ENCODE assay signal across 23 cellular contexts in genomic region chr19:49160450-49161189, GRCh38. TPM values are rescaled to one million over a fixed set of nuclear protein-coding genes. Genes with fewer than 3 reads are reported as not detected.
"Had no signal": no experiment of that assay in that cellular context is flagged by ENCODE, and none has a peak within 500 bp of the region (broad histone marks: within the 10 kb centered on the region; RNA-seq: fewer than 3 reads in every experiment).

No MANE protein-coding gene starts in this region.

- H3K4me3 ChIP-seq: ascending aorta, hepatocyte, left lung, right atrium auricular region, smooth muscle cell, suprapubic skin, upper lobe of left lung had no signal

- DNase-seq: activated CD4-positive, alpha-beta T cell treated with anti-CD3 and anti-CD28 coated beads, Interleukin-2, amount 50 U/mL, for 48 hours; activated naive CD4-positive, alpha-beta T cell treated with anti-CD3 and anti-CD28 coated beads for 36 hours; activated naive CD8-positive, alpha-beta T cell treated with anti-CD3 and anti-CD28 coated beads, Interleukin-2, amount 50 U/mL, for 24 hours; dermis blood vessel endothelial cell; erythroblast; left lung; naive B cell; occipital lobe; T-helper 1 cell; T1000; upper lobe of left lung had no signal

- H3K4me3 Mint-ChIP-seq: activated naive CD4-positive, alpha-beta T cell treated with anti-CD3 and anti-CD28 coated beads for 36 hours; activated naive CD8-positive, alpha-beta T cell treated with anti-CD3 and anti-CD28 coated beads, Interleukin-2, amount 50 U/mL, for 24 hours; naive B cell; stimulated activated naive CD8-positive, alpha-beta T cell treated with anti-CD3 and anti-CD28 coated beads, Interleukin-15, Interleukin-2, amounts not matched to agents 100 ng/mL and 50 ng/mL, for 24 hours had no signal

- H3K27ac Mint-ChIP-seq: activated naive CD4-positive, alpha-beta T cell treated with anti-CD3 and anti-CD28 coated beads for 36 hours; activated naive CD8-positive, alpha-beta T cell treated with anti-CD3 and anti-CD28 coated beads, Interleukin-2, amount 50 U/mL, for 24 hours; activated T-helper 2 cell treated with anti-CD3 and anti-CD28 coated beads, Interferon-gamma antibody, Interleukin-2, Interleukin-4, amounts not matched to agents 10 μg/mL and 5 μg/mL and 100 μg/mL, durations not matched to agents 14 hours and 24 hours and 36 hours; naive B cell; progenitor cell of endocrine pancreas; stimulated activated naive CD8-positive, alpha-beta T cell treated with anti-CD3 and anti-CD28 coated beads, Interleukin-15, Interleukin-2, amounts not matched to agents 100 ng/mL and 50 ng/mL, for 24 hours had no signal

- H3K27ac ChIP-seq: ascending aorta, hepatocyte, left lung, suprapubic skin had no signal

- H3K36me3 Mint-ChIP-seq: naive B cell had no signal

- H3K36me3 ChIP-seq: ascending aorta, left lung, right atrium auricular region, suprapubic skin had no signal

- FAIRE-seq: bronchial epithelial cell, keratinocyte had no signal

- H3K9me3 ChIP-seq: ascending aorta, left lung, right atrium auricular region, suprapubic skin, upper lobe of left lung had no signal

- H3K27me3 ChIP-seq: ascending aorta, hepatocyte, right atrium auricular region, suprapubic skin, upper lobe of left lung had no signal

- ATAC-seq: activated naive CD8-positive, alpha-beta T cell treated with anti-CD3 and anti-CD28 coated beads, Interleukin-2, amount 50 U/mL, for 24 hours; left lung had no signal

- H3K9me3 Mint-ChIP-seq: activated naive CD4-positive, alpha-beta T cell treated with anti-CD3 and anti-CD28 coated beads for 36 hours; activated naive CD8-positive, alpha-beta T cell treated with anti-CD3 and anti-CD28 coated beads, Interleukin-2, amount 50 U/mL, for 24 hours; activated T-helper 2 cell treated with anti-CD3 and anti-CD28 coated beads, Interferon-gamma antibody, Interleukin-2, Interleukin-4, amounts not matched to agents 10 μg/mL and 5 μg/mL and 100 μg/mL, durations not matched to agents 14 hours and 24 hours and 36 hours; stimulated activated naive CD8-positive, alpha-beta T cell treated with anti-CD3 and anti-CD28 coated beads, Interleukin-15, Interleukin-2, amounts not matched to agents 100 ng/mL and 50 ng/mL, for 24 hours had no signal

RNA-seq across cellular contexts. Expression of gene HRC, which starts 5.4 kb away (rescaled TPM):
- total RNA-seq: activated naive CD4-positive, alpha-beta T cell treated with anti-CD3 and anti-CD28 coated beads for 36 hours; activated T-helper 2 cell treated with anti-CD3 and anti-CD28 coated beads, Interferon-gamma antibody, Interleukin-2, Interleukin-4, amounts not matched to agents 10 μg/mL and 5 μg/mL and 100 μg/mL, durations not matched to agents 14 hours and 24 hours and 36 hours; ascending aorta; bronchial epithelial cell; chondrocyte; dermis blood vessel endothelial cell; mononuclear cell had no signal

RNA-seq across cellular contexts. Expression of gene C19orf73, which starts 41.7 kb away (rescaled TPM):
- total RNA-seq: ascending aorta had no signal
